ENCODE assay signal across 9 cellular contexts in the genomic region with DNA sequence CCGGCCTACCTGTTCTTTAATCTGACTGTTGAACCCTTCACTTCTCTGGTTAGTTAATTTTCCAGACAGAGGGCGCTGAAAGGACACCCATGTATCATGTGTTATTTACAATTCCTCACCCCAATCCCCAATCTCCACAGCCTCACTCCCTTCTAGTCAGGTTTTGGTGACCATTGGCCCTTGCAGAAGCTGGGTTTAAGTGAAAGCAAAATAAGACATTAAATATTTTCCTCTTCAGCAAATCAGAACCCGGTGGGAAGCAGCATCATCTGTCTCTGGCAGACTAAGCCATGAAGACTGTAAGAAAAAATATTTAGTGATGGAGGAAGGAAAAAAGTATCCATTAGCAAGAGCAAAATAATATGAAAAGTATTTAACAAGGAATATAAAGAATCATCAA. TPM values are rescaled to one million over a fixed set of nuclear protein-coding genes. Genes with fewer than 3 reads are reported as not detected.
A peak's percentile ranks its signal among the peaks of the same experiment; 100 is the strongest.
DNase-seq lines count a peak whose midpoint lies in the region; ATAC-seq lines count a peak whose summit lies in the region.
"Had no signal": no experiment of that assay in that cellular context is flagged by ENCODE, and none has a peak within 500 bp of the region (broad histone marks: within the 10 kb centered on the region; RNA-seq: fewer than 3 reads in every experiment).

No MANE protein-coding gene starts in this region.

- DNase-seq in activated CD4-positive, alpha-beta memory T cell treated with anti-CD3 and anti-CD28 coated beads, Interleukin-2, amount 10 ng/mL, durations not matched to agents 7 days and 5 days: peak; percentile 21
- DNase-seq in activated CD4-positive, alpha-beta memory T cell treated with anti-CD3 and anti-CD28 coated beads for 36 hours: no peak
- peak; percentile 3 for DNase-seq in MV-4-11 (lab: John Stamatoyannopoulos, UW)
- DNase-seq in dermis microvascular lymphatic vessel endothelial cell (ENCODE audit: low read depth in 2 of 2): peak; percentile 24 to 49
- peak; percentile 73 for DNase-seq in stimulated activated naive B cell treated with anti-CD40 and anti-IgM and Interleukin-4, amounts not matched to agents 10 μg/mL and 1 μg/mL and 100 μg/mL, for 72 hours
- DNase-seq in DMS153 treated with DMSO at 0.1 percent for 48 hours (lab: John Stamatoyannopoulos, UW; ENCODE audit: unreplicated experiment): no peak
- no peak for DNase-seq in SW480 (ENCODE audit: low spot score)

- peaks cover 35% of the 10 kb centered on the region for H3K4me1 Mint-ChIP-seq in activated CD4-positive, alpha-beta memory T cell treated with anti-CD3 and anti-CD28 coated beads, Interleukin-2, amount 10 ng/mL, durations not matched to agents 7 days and 5 days
- H3K4me1 Mint-ChIP-seq in activated CD4-positive, alpha-beta memory T cell treated with anti-CD3 and anti-CD28 coated beads for 36 hours (ENCODE audit: low read depth): peaks cover 24% of the 10 kb centered on the region
- peaks cover 46 to 88% of the 10 kb centered on the region in 2 donors for H3K4me1 Mint-ChIP-seq in stimulated activated naive B cell treated with anti-CD40 and anti-IgM and Interleukin-4, amounts not matched to agents 10 μg/mL and 1 μg/mL and 100 μg/mL, for 72 hours

- CTCF ChIA-PET in activated CD4-positive, alpha-beta memory T cell treated with anti-CD3 and anti-CD28 coated beads, Interleukin-2, amount 10 ng/mL, durations not matched to agents 7 days and 5 days (lab: Charles Lee): interaction anchor here (0.6 kb wide), 1 partner anchor 72 kb away, joined by 3 read pairs; no protein-coding TSS in a partner anchor
- CTCF ChIA-PET in activated CD4-positive, alpha-beta memory T cell treated with anti-CD3 and anti-CD28 coated beads for 36 hours (lab: Charles Lee): no interaction called here

- peaks cover 2% of the 10 kb centered on the region for H3K27me3 Mint-ChIP-seq in activated CD4-positive, alpha-beta memory T cell treated with anti-CD3 and anti-CD28 coated beads, Interleukin-2, amount 10 ng/mL, durations not matched to agents 7 days and 5 days
- no peaks in the 10 kb centered on the region for H3K27me3 Mint-ChIP-seq in activated CD4-positive, alpha-beta memory T cell treated with anti-CD3 and anti-CD28 coated beads for 36 hours
- H3K27me3 Mint-ChIP-seq in stimulated activated naive B cell treated with anti-CD40 and anti-IgM and Interleukin-4, amounts not matched to agents 10 μg/mL and 1 μg/mL and 100 μg/mL, for 72 hours: no peaks in the 10 kb centered on the region

- peaks cover 2% of the 10 kb centered on the region for H3K36me3 Mint-ChIP-seq in activated CD4-positive, alpha-beta memory T cell treated with anti-CD3 and anti-CD28 coated beads, Interleukin-2, amount 10 ng/mL, durations not matched to agents 7 days and 5 days (ENCODE audit: low read depth)
- no peaks in the 10 kb centered on the region for H3K36me3 Mint-ChIP-seq in activated CD4-positive, alpha-beta memory T cell treated with anti-CD3 and anti-CD28 coated beads for 36 hours
- peaks cover 16 to 22% of the 10 kb centered on the region in 2 donors for H3K36me3 Mint-ChIP-seq in stimulated activated naive B cell treated with anti-CD40 and anti-IgM and Interleukin-4, amounts not matched to agents 10 μg/mL and 1 μg/mL and 100 μg/mL, for 72 hours

- peak overlapping the region; percentile 50 for H3K27ac Mint-ChIP-seq in activated CD4-positive, alpha-beta memory T cell treated with anti-CD3 and anti-CD28 coated beads, Interleukin-2, amount 10 ng/mL, durations not matched to agents 7 days and 5 days
- no peak overlapping the region for H3K27ac Mint-ChIP-seq in activated CD4-positive, alpha-beta memory T cell treated with anti-CD3 and anti-CD28 coated beads for 36 hours
- peak overlapping the region; percentile 99 for H3K27ac Mint-ChIP-seq in stimulated activated naive B cell treated with anti-CD40 and anti-IgM and Interleukin-4, amounts not matched to agents 10 μg/mL and 1 μg/mL and 100 μg/mL, for 72 hours

- H3K4me3 Mint-ChIP-seq in activated CD4-positive, alpha-beta memory T cell treated with anti-CD3 and anti-CD28 coated beads, Interleukin-2, amount 10 ng/mL, durations not matched to agents 7 days and 5 days: no peak overlapping the region
- no peak overlapping the region for H3K4me3 Mint-ChIP-seq in activated CD4-positive, alpha-beta memory T cell treated with anti-CD3 and anti-CD28 coated beads for 36 hours
- H3K4me3 Mint-ChIP-seq in stimulated activated naive B cell treated with anti-CD40 and anti-IgM and Interleukin-4, amounts not matched to agents 10 μg/mL and 1 μg/mL and 100 μg/mL, for 72 hours: peak overlapping the region; percentile 83 to 86

- intact Hi-C loops in activated CD4-positive, alpha-beta memory T cell treated with anti-CD3 and anti-CD28 coated beads for 36 hours (cut with micrococcal nuclease): no loop called here

- peak; percentile 64 to 71 for ATAC-seq in stimulated activated naive B cell treated with anti-CD40 and anti-IgM and Interleukin-4, amounts not matched to agents 10 μg/mL and 1 μg/mL and 100 μg/mL, for 72 hours (replicated peaks)
- ATAC-seq in GM21786 (IDR thresholded peaks at IDR 0.05; ENCODE audit: unreplicated experiment): no peak

- H3K9me3 Mint-ChIP-seq in activated CD4-positive, alpha-beta memory T cell treated with anti-CD3 and anti-CD28 coated beads, Interleukin-2, amount 10 ng/mL, durations not matched to agents 7 days and 5 days: peaks cover 2% of the 10 kb centered on the region
- H3K9me3 Mint-ChIP-seq in activated CD4-positive, alpha-beta memory T cell treated with anti-CD3 and anti-CD28 coated beads for 36 hours: no peaks in the 10 kb centered on the region
- H3K9me3 Mint-ChIP-seq in stimulated activated naive B cell treated with anti-CD40 and anti-IgM and Interleukin-4, amounts not matched to agents 10 μg/mL and 1 μg/mL and 100 μg/mL, for 72 hours: peaks cover 7 to 13% of the 10 kb centered on the region in 2 donors

- POLR2A ChIA-PET in activated CD4-positive, alpha-beta memory T cell treated with anti-CD3 and anti-CD28 coated beads, Interleukin-2, amount 10 ng/mL, durations not matched to agents 7 days and 5 days (lab: Charles Lee): no interaction called here
- POLR2A ChIA-PET in activated CD4-positive, alpha-beta memory T cell treated with anti-CD3 and anti-CD28 coated beads for 36 hours (lab: Charles Lee): no interaction called here

RNA-seq across cellular contexts. Expression of gene HLA-DQA1, which starts 9.4 kb away (rescaled TPM):
- 10 to 100 TPM; 35.4 to 41.1 TPM for total RNA-seq in activated CD4-positive, alpha-beta memory T cell treated with anti-CD3 and anti-CD28 coated beads, Interleukin-2, amount 10 ng/mL, durations not matched to agents 7 days and 5 days
- total RNA-seq in activated CD4-positive, alpha-beta memory T cell treated with anti-CD3 and anti-CD28 coated beads for 36 hours: 1 to 10 TPM in 1 of 2 experiments, under 1 TPM in 1; 0.97 to 1.4 TPM
- not detected in 2 replicates for total RNA-seq in dermis microvascular lymphatic vessel endothelial cell
- total RNA-seq: fibroblast of lung had no signal

RNA-seq across cellular contexts. Expression of gene HLA-DRB1, which starts 38.2 kb away (rescaled TPM):
- total RNA-seq in activated CD4-positive, alpha-beta memory T cell treated with anti-CD3 and anti-CD28 coated beads, Interleukin-2, amount 10 ng/mL, durations not matched to agents 7 days and 5 days: 100 to 1,000 TPM; 155 TPM
- 1 to 10 TPM; 7.3 to 8.7 TPM for total RNA-seq in activated CD4-positive, alpha-beta memory T cell treated with anti-CD3 and anti-CD28 coated beads for 36 hours
- total RNA-seq in dermis microvascular lymphatic vessel endothelial cell: 0.76 and 2.1 TPM in 2 replicates

RNA-seq across cellular contexts. Expression of gene HLA-DQB1, which starts 38.6 kb away (rescaled TPM):
- total RNA-seq in activated CD4-positive, alpha-beta memory T cell treated with anti-CD3 and anti-CD28 coated beads, Interleukin-2, amount 10 ng/mL, durations not matched to agents 7 days and 5 days: 10 to 100 TPM; 74.4 to 74.6 TPM
- 10 to 100 TPM in 1 of 2 experiments, 1 to 10 TPM in 1; 9.7 to 10.1 TPM for total RNA-seq in activated CD4-positive, alpha-beta memory T cell treated with anti-CD3 and anti-CD28 coated beads for 36 hours
- total RNA-seq in dermis microvascular lymphatic vessel endothelial cell: under 0.01 and 0.13 TPM in 2 replicates
- total RNA-seq: fibroblast of lung had no signal

Comparison
In these comparisons a context has a peak if more than half of its experiments do, and no peak if none do; other contexts are left out.
1. DNase-seq: peak in activated CD4-positive, alpha-beta memory T cell treated with anti-CD3 and anti-CD28 coated beads, Interleukin-2, amount 10 ng/mL, durations not matched to agents 7 days and 5 days (single experiment), MV-4-11 (single experiment), dermis microvascular lymphatic vessel endothelial cell (2 of 2) and stimulated activated naive B cell treated with anti-CD40 and anti-IgM and Interleukin-4, amounts not matched to agents 10 μg/mL and 1 μg/mL and 100 μg/mL, for 72 hours (single experiment); none in activated CD4-positive, alpha-beta memory T cell treated with anti-CD3 and anti-CD28 coated beads for 36 hours (single experiment), DMS153 treated with DMSO at 0.1 percent for 48 hours (single experiment) and SW480 (single experiment).
2. RNA of gene HLA-DQA1, which starts 9.4 kb away (total RNA-seq): 35.4 to 41.1 TPM in activated CD4-positive, alpha-beta memory T cell treated with anti-CD3 and anti-CD28 coated beads, Interleukin-2, amount 10 ng/mL, durations not matched to agents 7 days and 5 days; 0.97 to 1.4 TPM in activated CD4-positive, alpha-beta memory T cell treated with anti-CD3 and anti-CD28 coated beads for 36 hours and not detected in dermis microvascular lymphatic vessel endothelial cell; every median in the first group is over 10 times any median in the second.
3. RNA of gene HLA-DRB1, which starts 38.2 kb away (total RNA-seq): 155 TPM in activated CD4-positive, alpha-beta memory T cell treated with anti-CD3 and anti-CD28 coated beads, Interleukin-2, amount 10 ng/mL, durations not matched to agents 7 days and 5 days; 7.3 to 8.7 TPM in activated CD4-positive, alpha-beta memory T cell treated with anti-CD3 and anti-CD28 coated beads for 36 hours and 0.76 to 2.1 TPM in dermis microvascular lymphatic vessel endothelial cell; every median in the first group is over 10 times any median in the second.
4. H3K4me3 Mint-ChIP-seq: peak in stimulated activated naive B cell treated with anti-CD40 and anti-IgM and Interleukin-4, amounts not matched to agents 10 μg/mL and 1 μg/mL and 100 μg/mL, for 72 hours (2 of 2); none in activated CD4-positive, alpha-beta memory T cell treated with anti-CD3 and anti-CD28 coated beads, Interleukin-2, amount 10 ng/mL, durations not matched to agents 7 days and 5 days (single experiment) and activated CD4-positive, alpha-beta memory T cell treated with anti-CD3 and anti-CD28 coated beads for 36 hours (single experiment).